In genomic region chr6:16335176-16335575, GRCh38 we compare ENCODE assay signal across 2 cellular contexts.
TF ChIP-seq lines count a peak whose summit lies in the region.

No MANE protein-coding gene starts in this region.

TF ChIP-seq in SK-N-SH, 30 proteins besides CTCF, POLR2A, EP300 and RAD21 (continued from another document):
- TF ChIP-seq MXI1 (IDR thresholded peaks at IDR 0.05; ENCODE audit: low read depth, low read length), result no peak

TF ChIP-seq in SK-N-SH treated with all-trans-retinoic acid at 6 μM for 48 hours, 23 proteins besides CTCF, POLR2A, EP300 and RAD21 (continued from another document):
- TF ChIP-seq POU6F1 (CRISPR knock-in tag; IDR thresholded peaks at IDR 0.05; ENCODE audit: borderline replicate concordance, low read depth) (no peak), GLIS3 (CRISPR knock-in tag; IDR thresholded peaks at IDR 0.05) (no peak), OSR1 (CRISPR knock-in tag; IDR thresholded peaks at IDR 0.05) (no peak), ZFP30 (CRISPR knock-in tag; IDR thresholded peaks at IDR 0.05) (no peak), ZNF565 (CRISPR knock-in tag; conservative IDR thresholded peaks at IDR 0.05; ENCODE audit: low read depth) (no peak), TSHZ2 (CRISPR knock-in tag; IDR thresholded peaks at IDR 0.05) (no peak), TCF4 (CRISPR knock-in tag; IDR thresholded peaks at IDR 0.05; ENCODE audit: borderline replicate concordance) (no peak), TOX (CRISPR knock-in tag; IDR thresholded peaks at IDR 0.05; ENCODE audit: borderline replicate concordance) (no peak), RARB (CRISPR knock-in tag; IDR thresholded peaks at IDR 0.05) (no peak), CSDC2 (CRISPR knock-in tag; IDR thresholded peaks at IDR 0.05) (no peak), PPARA (CRISPR knock-in tag; IDR thresholded peaks at IDR 0.05; ENCODE audit: borderline replicate concordance) (no peak), ZC3H10 (CRISPR knock-in tag; IDR thresholded peaks at IDR 0.05) (no peak), BACH2 (CRISPR knock-in tag; IDR thresholded peaks at IDR 0.05; ENCODE audit: borderline replicate concordance) (no peak), ARNTL (CRISPR knock-in tag; IDR thresholded peaks at IDR 0.05; ENCODE audit: borderline replicate concordance, low read depth) (no peak), PATZ1 (CRISPR knock-in tag; IDR thresholded peaks at IDR 0.05; ENCODE audit: borderline replicate concordance) (no peak)
TF ChIP-seq in SK-N-SH treated with all-trans-retinoic acid at 6 μM for 48 hours: peak in this region for 0.
